Comparison of ENCODE assay signal across 14 cellular contexts in the genomic region with DNA sequence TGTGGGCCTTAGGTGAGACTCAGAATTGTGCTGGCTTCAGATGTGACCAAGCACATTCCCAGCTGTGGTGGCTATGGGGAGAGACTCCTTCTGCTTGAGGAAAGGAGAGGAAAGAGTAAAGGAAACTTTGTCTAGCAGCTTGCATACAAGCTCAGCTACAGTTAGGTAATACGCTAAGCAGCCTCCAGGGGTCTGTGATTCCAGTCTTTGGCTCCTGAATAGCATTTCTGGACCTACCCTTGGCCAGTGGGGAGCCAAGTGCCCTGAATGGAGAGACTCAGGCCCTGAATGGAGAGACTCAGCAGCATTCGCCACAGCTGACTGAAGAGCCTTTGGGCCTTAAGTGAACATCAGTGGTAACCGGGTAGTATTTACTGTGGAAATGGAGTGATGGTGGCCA.
"Had no signal": no experiment of that assay in that cellular context is flagged by ENCODE, and none has a peak within 500 bp of the region (broad histone marks: within the 10 kb centered on the region; RNA-seq: fewer than 3 reads in every experiment).

No MANE protein-coding gene starts in this region.

- H3K4me3 ChIP-seq: body of pancreas, esophagus muscularis mucosa, lung had no signal

- H3K36me3 ChIP-seq: esophagus muscularis mucosa, neutrophil had no signal

- H2AFZ ChIP-seq: parathyroid adenoma had no signal

- H3K9me3 ChIP-seq: body of pancreas, esophagus muscularis mucosa, neutrophil had no signal

- DNase-seq: activated naive CD8-positive, alpha-beta T cell treated with anti-CD3 and anti-CD28 coated beads for 36 hours; amygdala; body of pancreas; caudate nucleus; hippocampal formation; left colon; midbrain; stimulated activated CD4-positive, alpha-beta T cell treated with anti-CD3 and anti-CD28 coated beads, Interleukin-2, amount 100 ng/mL, for 48 hours had no signal

- H3K27me3 ChIP-seq: body of pancreas, esophagus muscularis mucosa, neutrophil had no signal

- H3K9ac ChIP-seq: parathyroid adenoma had no signal

- ATAC-seq: activated CD4-positive, CD25-positive, alpha-beta regulatory T cell treated with anti-CD3 and anti-CD28 coated beads, Interleukin-2, amount 50 U/mL, for 24 hours; body of pancreas; left colon; stimulated activated memory B cell treated with anti-CD40 and anti-IgM and Interleukin-4, amounts not matched to agents 10 μg/mL and 1 μg/mL and 100 μg/mL, for 72 hours had no signal

- H3K27ac ChIP-seq: body of pancreas, esophagus muscularis mucosa, neutrophil, parathyroid adenoma had no signal

- H3K4me1 ChIP-seq: body of pancreas, esophagus muscularis mucosa, parathyroid adenoma had no signal
